ENCODE assay signal across 1 cellular context in the genomic region with DNA sequence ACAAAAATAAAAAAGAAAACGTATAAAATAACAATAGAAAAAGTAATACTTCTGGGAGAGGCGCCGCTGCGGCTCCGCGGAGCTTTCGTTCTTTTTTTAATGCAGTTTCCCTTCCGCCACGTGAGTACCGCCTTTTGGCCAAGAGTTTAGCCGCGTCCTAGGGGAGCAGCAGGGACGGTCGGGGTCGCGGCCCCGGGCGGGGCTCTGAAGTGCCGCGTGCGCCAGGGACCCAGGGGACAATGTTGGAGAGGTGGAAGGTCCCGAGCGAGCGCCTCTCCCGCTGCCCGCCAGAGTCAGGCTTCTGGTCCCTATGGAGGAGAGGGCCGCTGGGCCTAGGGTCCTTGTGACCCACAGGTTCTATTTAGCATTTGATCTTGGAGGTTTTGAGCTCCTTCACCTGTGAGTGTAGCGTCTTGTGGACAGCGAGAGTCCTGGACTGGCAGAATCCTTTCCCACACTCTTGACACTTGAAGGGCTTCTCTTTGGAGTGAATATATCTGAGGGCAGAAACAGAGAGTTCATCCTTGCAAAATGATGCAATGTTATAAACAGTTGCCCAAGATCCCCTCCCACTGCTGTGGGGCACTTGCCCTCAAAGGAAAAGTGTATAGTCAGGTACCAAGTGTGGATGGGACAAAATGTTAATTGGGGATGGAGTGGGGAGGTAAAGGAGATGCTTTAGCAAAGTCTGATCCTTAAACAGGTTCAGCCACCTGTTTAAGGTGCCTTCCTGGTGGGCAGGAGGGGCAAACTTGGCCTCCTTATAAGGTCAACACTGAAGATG.
TF ChIP-seq lines count a peak whose summit lies in the region.

No MANE protein-coding gene starts in this region.

TF ChIP-seq in IMR-90, 13 proteins besides CTCF, POLR2A, EP300 and RAD21:
- TF ChIP-seq CEBPB (IDR thresholded peaks at IDR 0.05; ENCODE audit: low read depth, low read length): peak; percentile 77
- no peak for TF ChIP-seq BHLHE40 (IDR thresholded peaks at IDR 0.05; ENCODE audit: low read depth, low read length)
TF ChIP-seq in IMR-90: peak in this region for 1.
